ENCODE assay signal across 10 cellular contexts in genomic region chr11:113974741-113975470, GRCh38. TPM values are rescaled to one million over a fixed set of nuclear protein-coding genes. Genes with fewer than 3 reads are reported as not detected.
DNase-seq lines count a peak whose midpoint lies in the region; ATAC-seq and TF ChIP-seq lines count a peak whose summit lies in the region.
"Had no signal": no experiment of that assay in that cellular context is flagged by ENCODE, and none has a peak within 500 bp of the region (broad histone marks: within the 10 kb centered on the region; RNA-seq: fewer than 3 reads in every experiment).

TSS of gene HTR3A (plus strand) at chr11:113975108. CDS start at chr11:113975326, 218 bp downstream.

- peak within 1 kb of the TSS; percentile 77 for H3K27ac Mint-ChIP-seq in progenitor cell of endocrine pancreas

- in situ Hi-C loops in brain microvascular endothelial cell (cut with HindIII; ENCODE audit: low pct_ligation_motif_present, low sequenced_read_pairs): no loop called here

- H3K4me3 ChIP-seq in fibroblast of pulmonary artery (replicated peaks; ENCODE audit: low read depth, low read length): no peak within 1 kb of the TSS
- H3K4me3 ChIP-seq in brain microvascular endothelial cell (ENCODE audit: low read depth, low read length): no peak within 1 kb of the TSS

- CTCF ChIA-PET in HEK293T (lab: Yijun Ruan, JAX): interaction anchor here (0.8 to 2.1 kb wide), 5 partner anchors 13 to 286 kb away, joined by 3 to 13 read pairs (median 4); no protein-coding TSS in a partner anchor

- no peak within 1 kb of the TSS for H3K4me3 Mint-ChIP-seq in progenitor cell of endocrine pancreas (ENCODE audit: low read depth)

- ATAC-seq in HG03469 (IDR thresholded peaks at IDR 0.05; ENCODE audit: unreplicated experiment): no peak

- TF ChIP-seq CTCF in fibroblast of pulmonary artery (IDR thresholded peaks at IDR 0.05; ENCODE audit: low read length, missing control alignments) (peak; percentile 2), progenitor cell of endocrine pancreas (IDR thresholded peaks at IDR 0.05; ENCODE audit: unreplicated experiment) (peak; percentile 9), brain microvascular endothelial cell (IDR thresholded peaks at IDR 0.05; ENCODE audit: low read depth, low read length, missing control alignments) (no peak)

- peak; percentile 78 for DNase-seq in HEK293T (ENCODE audit: extremely low spot score)
- peak; percentile 85 for DNase-seq in NCI-H510A (lab: John Stamatoyannopoulos, UW)
- DNase-seq in fibroblast of pulmonary artery (ENCODE audit: low read depth): peak; percentile 45
- DNase-seq in progenitor cell of endocrine pancreas (ENCODE audit: low spot score, unreplicated experiment): peak; percentile 22
- DNase-seq in brain microvascular endothelial cell: no peak
- DNase-seq in activated CD8-positive, alpha-beta memory T cell treated with anti-CD3 and anti-CD28 coated beads, Interleukin-2, amount 50 U/mL, for 48 hours: no peak
- no peak for DNase-seq in GDM1 (lab: John Stamatoyannopoulos, UW)

- no peaks in the 10 kb centered on the region for H3K36me3 Mint-ChIP-seq in progenitor cell of endocrine pancreas (ENCODE audit: insufficient read depth)

- POLR2A ChIA-PET in HEK293T (lab: Yijun Ruan, JAX): interaction anchor here (0.6 to 0.7 kb wide), 2 partner anchors 78 to 80 kb away, joined by 3 read pairs; no protein-coding TSS in a partner anchor

- H3K27ac ChIP-seq in brain microvascular endothelial cell: no peak within 1 kb of the TSS
- H3K27ac ChIP-seq: neutrophil had no signal

- H3K36me3 ChIP-seq in brain microvascular endothelial cell (replicated peaks): no peaks in the 10 kb centered on the region
- H3K36me3 ChIP-seq: neutrophil had no signal

- H3K27me3 Mint-ChIP-seq in progenitor cell of endocrine pancreas: peaks cover 47% of the 10 kb centered on the region

- peaks cover 7% of the 10 kb centered on the region for H3K4me1 Mint-ChIP-seq in progenitor cell of endocrine pancreas (ENCODE audit: low read depth)

- no peaks in the 10 kb centered on the region for H3K9me3 Mint-ChIP-seq in progenitor cell of endocrine pancreas (ENCODE audit: low read depth)

- H3K27me3 ChIP-seq in brain microvascular endothelial cell (replicated peaks): no peaks in the 10 kb centered on the region

TF ChIP-seq in HEK293T, 16 proteins besides CTCF, POLR2A, EP300 and RAD21:
- TF ChIP-seq NFRKB (IDR thresholded peaks at IDR 0.05) (no peak), L3MBTL2 (conservative IDR thresholded peaks at IDR 0.05) (peak; percentile 52)
TF ChIP-seq in HEK293T: peak in this region for 1.

RNA-seq across cellular contexts. Expression of gene HTR3A, which starts in this region (rescaled TPM):
- total RNA-seq in progenitor cell of endocrine pancreas: not detected in 2 replicates
- total RNA-seq: astrocyte had no signal

Comparison
In these comparisons a context has a peak if more than half of its experiments do, and no peak if none do; other contexts are left out.
1. Peak in DNase-seq in progenitor cell of endocrine pancreas; RNA of the gene not detected or under 1 TPM.
2. DNase-seq: peak in HEK293T (single experiment), NCI-H510A (single experiment) and fibroblast of pulmonary artery (single experiment); none in brain microvascular endothelial cell (single experiment), activated CD8-positive, alpha-beta memory T cell treated with anti-CD3 and anti-CD28 coated beads, Interleukin-2, amount 50 U/mL, for 48 hours (single experiment) and GDM1 (single experiment).